ENCODE assay signal across 8 cellular contexts in genomic region chr14:52551205-52551604, GRCh38. TPM values are rescaled to one million over a fixed set of nuclear protein-coding genes. Genes with fewer than 3 reads are reported as not detected.
DNase-seq lines count a peak whose midpoint lies in the region; ATAC-seq and TF ChIP-seq lines count a peak whose summit lies in the region.

No MANE protein-coding gene starts in this region.

- H3K4me3 Mint-ChIP-seq in activated T-cell treated with anti-CD3 and anti-CD28 coated beads, Interleukin-2, amount 50 U/mL, for 72 hours: peak overlapping the region; percentile 98 to 100
- H3K4me3 Mint-ChIP-seq in activated naive CD8-positive, alpha-beta T cell treated with anti-CD3 and anti-CD28 coated beads for 36 hours: peak overlapping the region; percentile 84

- no peak for ATAC-seq in activated T-cell treated with anti-CD3 and anti-CD28 coated beads, Interleukin-2, amount 50 U/mL, for 72 hours (replicated peaks in 1 of 2)
- no peak for ATAC-seq in right lobe of liver
- no peak for ATAC-seq in HG03469 (IDR thresholded peaks at IDR 0.05; ENCODE audit: unreplicated experiment)
- no peak for ATAC-seq in HG02642 (IDR thresholded peaks at IDR 0.05; ENCODE audit: poor library complexity, unreplicated experiment)

- H3K4me1 ChIP-seq in right lobe of liver: peaks cover 0 to 8% (median 0%) of the 10 kb centered on the region in 4 donors
- peaks cover 0 to 46% (median 27%) of the 10 kb centered on the region in 4 donors for H3K4me1 ChIP-seq in tibial artery

- H3K27me3 ChIP-seq in right lobe of liver (no peaks in the 10 kb centered on the region), tibial artery (peaks cover 0 to 2% of the 10 kb centered on the region in 2 donors)

- no peaks in the 10 kb centered on the region for H3K9me3 Mint-ChIP-seq in activated T-cell treated with anti-CD3 and anti-CD28 coated beads, Interleukin-2, amount 50 U/mL, for 72 hours
- H3K9me3 Mint-ChIP-seq in activated naive CD8-positive, alpha-beta T cell treated with anti-CD3 and anti-CD28 coated beads for 36 hours: no peaks in the 10 kb centered on the region

- peaks cover 2 to 4% of the 10 kb centered on the region in 2 donors for H3K36me3 Mint-ChIP-seq in activated T-cell treated with anti-CD3 and anti-CD28 coated beads, Interleukin-2, amount 50 U/mL, for 72 hours (ENCODE audit: insufficient read depth in 2 of 2)
- no peaks in the 10 kb centered on the region for H3K36me3 Mint-ChIP-seq in activated naive CD8-positive, alpha-beta T cell treated with anti-CD3 and anti-CD28 coated beads for 36 hours

- intact Hi-C loops in right lobe of liver (cut with DNase I) (no loop called here), tibial artery (cut with DNase I; ENCODE audit: low total_unique reads) (loop anchor here (5.0 kb wide), 1 partner anchor 141 kb away; no protein-coding TSS in a partner anchor)

- H3K36me3 ChIP-seq in right lobe of liver (no peaks in the 10 kb centered on the region), tibial artery (no peaks in the 10 kb centered on the region)

- TF ChIP-seq CTCF in right lobe of liver (IDR thresholded peaks at IDR 0.05) (no peak), tibial artery (IDR thresholded peaks at IDR 0.05) (no peak)

- no peak for DNase-seq in activated T-cell treated with anti-CD3 and anti-CD28 coated beads, Interleukin-2, amount 50 U/mL, for 72 hours
- no peak for DNase-seq in activated T-cell treated with anti-CD3 and anti-CD28 coated beads, Interleukin-2, amount 50 U/mL, for 48 hours
- DNase-seq in activated naive CD8-positive, alpha-beta T cell treated with anti-CD3 and anti-CD28 coated beads for 36 hours: no peak
- no peak for DNase-seq in right lobe of liver
- DNase-seq in tibial artery: no peak
- DNase-seq in superior temporal gyrus (ENCODE audit: extremely low spot score): no peak

- H3K27ac Mint-ChIP-seq in activated T-cell treated with anti-CD3 and anti-CD28 coated beads, Interleukin-2, amount 50 U/mL, for 72 hours: no peak overlapping the region
- no peak overlapping the region for H3K27ac Mint-ChIP-seq in activated naive CD8-positive, alpha-beta T cell treated with anti-CD3 and anti-CD28 coated beads for 36 hours

- H3K27ac ChIP-seq in right lobe of liver (no peak overlapping the region), tibial artery (peak overlapping the region; percentile 93)

- 47% methylated on average over 6 of the region's 6 CpGs for WGBS in right lobe of liver (ENCODE audit: insufficient coverage, low coverage, low lambda C conversion rate, missing lambda C conversion rate)

- H3K4me1 Mint-ChIP-seq in activated T-cell treated with anti-CD3 and anti-CD28 coated beads, Interleukin-2, amount 50 U/mL, for 72 hours (ENCODE audit: low read depth): peaks cover 22% of the 10 kb centered on the region
- peaks cover 20% of the 10 kb centered on the region for H3K4me1 Mint-ChIP-seq in activated naive CD8-positive, alpha-beta T cell treated with anti-CD3 and anti-CD28 coated beads for 36 hours

- no peak for TF ChIP-seq POLR2A in right lobe of liver (IDR thresholded peaks at IDR 0.05)

- H3K9me3 ChIP-seq in right lobe of liver: no peaks in the 10 kb centered on the region
- H3K9me3 ChIP-seq in tibial artery: no peaks in the 10 kb centered on the region

- peaks cover 15% of the 10 kb centered on the region for H3K27me3 Mint-ChIP-seq in activated T-cell treated with anti-CD3 and anti-CD28 coated beads, Interleukin-2, amount 50 U/mL, for 72 hours (ENCODE audit: low read depth)
- peaks cover 15% of the 10 kb centered on the region for H3K27me3 Mint-ChIP-seq in activated naive CD8-positive, alpha-beta T cell treated with anti-CD3 and anti-CD28 coated beads for 36 hours

- peak overlapping the region; percentile 67 to 80 (median 70) for H3K4me3 ChIP-seq in right lobe of liver
- peak overlapping the region; percentile 85 to 96 for H3K4me3 ChIP-seq in tibial artery

RNA-seq across cellular contexts. Expression of gene TXNDC16, which starts 1.1 kb away (rescaled TPM):
- 1 to 10 TPM; 4.0 to 6.7 TPM for total RNA-seq in activated T-cell treated with anti-CD3 and anti-CD28 coated beads, Interleukin-2, amount 50 U/mL, for 72 hours
- 1 to 10 TPM; 6.6 to 8.1 TPM for total RNA-seq in activated naive CD8-positive, alpha-beta T cell treated with anti-CD3 and anti-CD28 coated beads for 36 hours
- 1 to 10 TPM; 2.0 to 5.5 (median 4.1) TPM for total RNA-seq in right lobe of liver

RNA-seq across cellular contexts. Expression of gene GPR137C, which starts 1.4 kb away (rescaled TPM):
- total RNA-seq in activated T-cell treated with anti-CD3 and anti-CD28 coated beads, Interleukin-2, amount 50 U/mL, for 72 hours: under 1 TPM; 0.12 to 0.46 TPM
- under 1 TPM; 0.27 to 0.32 TPM for total RNA-seq in activated naive CD8-positive, alpha-beta T cell treated with anti-CD3 and anti-CD28 coated beads for 36 hours
- under 1 TPM; 0.18 to 0.51 (median 0.20) TPM for total RNA-seq in right lobe of liver

Comparison
In these comparisons a context has a peak if more than half of its experiments do, and no peak if none do; other contexts are left out.
1. H3K27ac ChIP-seq: peak in tibial artery (2 of 2); none in right lobe of liver (0 of 3).